ENCODE assay signal across 1 cellular context in the genomic region with DNA sequence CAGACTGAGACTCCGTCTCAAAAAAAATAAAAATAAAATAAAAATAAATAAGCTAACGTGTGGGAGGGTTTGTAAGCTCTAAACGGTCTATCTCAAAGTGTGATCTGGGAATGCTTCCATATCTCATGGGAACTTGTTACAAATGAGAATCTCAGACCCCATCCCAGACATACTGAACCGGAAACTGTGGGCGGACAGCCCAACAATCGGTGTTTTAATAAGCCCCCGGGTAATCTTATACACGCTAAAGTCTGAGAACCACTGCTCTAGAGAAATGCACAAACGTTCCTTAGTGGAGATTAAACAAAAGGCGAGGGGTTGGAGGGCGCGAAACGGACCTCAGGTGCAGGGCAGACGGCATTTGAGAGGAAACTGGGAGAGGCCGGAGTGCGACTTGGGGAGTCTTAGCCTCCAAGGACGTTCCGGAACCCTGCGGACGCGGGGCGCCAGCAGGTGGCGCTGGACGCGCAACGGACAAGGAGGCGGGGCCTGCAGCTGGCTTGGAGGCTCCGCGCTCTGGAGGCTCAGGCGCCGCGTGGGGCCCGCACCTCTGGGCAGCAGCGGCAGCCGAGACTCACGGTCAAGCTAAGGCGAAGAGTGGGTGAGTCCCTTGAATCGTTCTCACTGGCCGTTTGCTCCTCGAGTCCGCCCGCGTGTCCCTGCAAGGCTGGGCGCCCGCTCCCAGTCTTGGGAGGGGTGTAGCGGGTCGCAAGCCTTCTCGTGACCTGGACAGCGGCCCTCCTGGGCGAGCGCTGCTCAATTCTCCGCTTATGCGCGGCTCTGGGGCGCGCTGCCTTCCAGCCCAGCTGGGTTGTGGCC.
TF ChIP-seq lines count a peak whose summit lies in the region.
"Not testable (repeated sequence)": the region's sequence is repeated elsewhere in the genome, so short reads cannot be mapped to it uniquely, and the experiment has no call there.

A gene (plus strand): TSS at position 527 of the 819 bp plus-strand sequence. CDS start 5,320 bp downstream, outside the sequence.

TF ChIP-seq in HepG2, 621 proteins besides CTCF, POLR2A, EP300 and RAD21 (continued from another document and continues in another):
- TF ChIP-seq, protein P1, sequence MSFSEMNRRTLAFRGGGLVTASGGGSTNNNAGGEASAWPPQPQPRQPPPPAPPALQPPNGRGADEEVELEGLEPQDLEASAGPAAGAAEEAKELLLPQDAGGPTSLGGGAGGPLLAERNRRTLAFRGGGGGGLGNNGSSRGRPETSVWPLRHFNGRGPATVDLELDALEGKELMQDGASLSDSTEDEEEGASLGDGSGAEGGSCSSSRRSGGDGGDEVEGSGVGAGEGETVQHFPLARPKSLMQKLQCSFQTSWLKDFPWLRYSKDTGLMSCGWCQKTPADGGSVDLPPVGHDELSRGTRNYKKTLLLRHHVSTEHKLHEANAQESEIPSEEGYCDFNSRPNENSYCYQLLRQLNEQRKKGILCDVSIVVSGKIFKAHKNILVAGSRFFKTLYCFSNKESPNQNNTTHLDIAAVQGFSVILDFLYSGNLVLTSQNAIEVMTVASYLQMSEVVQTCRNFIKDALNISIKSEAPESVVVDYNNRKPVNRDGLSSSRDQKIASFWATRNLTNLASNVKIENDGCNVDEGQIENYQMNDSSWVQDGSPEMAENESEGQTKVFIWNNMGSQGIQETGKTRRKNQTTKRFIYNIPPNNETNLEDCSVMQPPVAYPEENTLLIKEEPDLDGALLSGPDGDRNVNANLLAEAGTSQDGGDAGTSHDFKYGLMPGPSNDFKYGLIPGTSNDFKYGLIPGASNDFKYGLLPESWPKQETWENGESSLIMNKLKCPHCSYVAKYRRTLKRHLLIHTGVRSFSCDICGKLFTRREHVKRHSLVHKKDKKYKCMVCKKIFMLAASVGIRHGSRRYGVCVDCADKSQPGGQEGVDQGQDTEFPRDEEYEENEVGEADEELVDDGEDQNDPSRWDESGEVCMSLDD (CRISPR knock-in tag; IDR thresholded peaks at IDR 0.05; ENCODE audit: borderline replicate concordance) = peak; percentile 88
- TF ChIP-seq, protein P2, sequence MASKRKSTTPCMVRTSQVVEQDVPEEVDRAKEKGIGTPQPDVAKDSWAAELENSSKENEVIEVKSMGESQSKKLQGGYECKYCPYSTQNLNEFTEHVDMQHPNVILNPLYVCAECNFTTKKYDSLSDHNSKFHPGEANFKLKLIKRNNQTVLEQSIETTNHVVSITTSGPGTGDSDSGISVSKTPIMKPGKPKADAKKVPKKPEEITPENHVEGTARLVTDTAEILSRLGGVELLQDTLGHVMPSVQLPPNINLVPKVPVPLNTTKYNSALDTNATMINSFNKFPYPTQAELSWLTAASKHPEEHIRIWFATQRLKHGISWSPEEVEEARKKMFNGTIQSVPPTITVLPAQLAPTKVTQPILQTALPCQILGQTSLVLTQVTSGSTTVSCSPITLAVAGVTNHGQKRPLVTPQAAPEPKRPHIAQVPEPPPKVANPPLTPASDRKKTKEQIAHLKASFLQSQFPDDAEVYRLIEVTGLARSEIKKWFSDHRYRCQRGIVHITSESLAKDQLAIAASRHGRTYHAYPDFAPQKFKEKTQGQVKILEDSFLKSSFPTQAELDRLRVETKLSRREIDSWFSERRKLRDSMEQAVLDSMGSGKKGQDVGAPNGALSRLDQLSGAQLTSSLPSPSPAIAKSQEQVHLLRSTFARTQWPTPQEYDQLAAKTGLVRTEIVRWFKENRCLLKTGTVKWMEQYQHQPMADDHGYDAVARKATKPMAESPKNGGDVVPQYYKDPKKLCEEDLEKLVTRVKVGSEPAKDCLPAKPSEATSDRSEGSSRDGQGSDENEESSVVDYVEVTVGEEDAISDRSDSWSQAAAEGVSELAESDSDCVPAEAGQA (IDR thresholded peaks at IDR 0.05; ENCODE audit: low read depth) = not testable (repeated sequence)
- TF ChIP-seq, protein P2 (CRISPR knock-in tag; IDR thresholded peaks at IDR 0.05; ENCODE audit: borderline replicate concordance) = peak; percentile 85
- TF ChIP-seq BRCA1 (CRISPR knock-in tag; IDR thresholded peaks at IDR 0.05) (peak; percentile 86), ASH2L (IDR thresholded peaks at IDR 0.05; ENCODE audit: insufficient read length, low read depth, low read length) (peak; percentile 55), MTF1 (CRISPR knock-in tag; IDR thresholded peaks at IDR 0.05) (peak; percentile 52; the same call in 1 of the 2 replicates), THAP11 (CRISPR knock-in tag; IDR thresholded peaks at IDR 0.05) (peak; percentile 58; the same call in 1 of the 2 replicates), KLF12 (CRISPR knock-in tag; IDR thresholded peaks at IDR 0.05; ENCODE audit: borderline replicate concordance) (peak; percentile 88), ZNF709 (CRISPR knock-in tag; IDR thresholded peaks at IDR 0.05) (peak; percentile 88; the same call in 1 of the 2 replicates), SOX6 (CRISPR knock-in tag; IDR thresholded peaks at IDR 0.05) (peak; percentile 80), CHCHD3 (CRISPR knock-in tag; IDR thresholded peaks at IDR 0.05) (peak; percentile 90; the same call in 1 of the 2 replicates), SNAPC2 (CRISPR knock-in tag; IDR thresholded peaks at IDR 0.05) (peak; percentile 65; the same call in 1 of the 2 replicates), ZNF589 (CRISPR knock-in tag; conservative IDR thresholded peaks at IDR 0.05) (peak; percentile 87; the same call in 1 of the 2 replicates), KMT2B (CRISPR knock-in tag; IDR thresholded peaks at IDR 0.05) (peak; percentile 92), FOXA3 (CRISPR knock-in tag; IDR thresholded peaks at IDR 0.05) (peak; percentile 59; the same call in 1 of the 2 replicates), KDM2A (CRISPR knock-in tag; IDR thresholded peaks at IDR 0.05; ENCODE audit: borderline replicate concordance, low read depth) (peak; percentile 95), SKI (IDR thresholded peaks at IDR 0.05; ENCODE audit: partially characterized antibody) (peak; percentile 24), ZNF780A (CRISPR knock-in tag; IDR thresholded peaks at IDR 0.05) (peak; percentile 58; the same call in 1 of the 2 replicates), PHF20 (CRISPR knock-in tag; IDR thresholded peaks at IDR 0.05) (0 out of 2 replicates have a peak, but pooled peaks have one; percentile 26), ZNF205 (CRISPR knock-in tag; IDR thresholded peaks at IDR 0.05) (peak; percentile 80), ZKSCAN8 (CRISPR knock-in tag; IDR thresholded peaks at IDR 0.05; ENCODE audit: borderline replicate concordance) (peak; percentile 65; the same call in 1 of the 2 replicates), ZNF629 (CRISPR knock-in tag; conservative IDR thresholded peaks at IDR 0.05) (peak; percentile 69; the same call in 1 of the 2 replicates), POLR2AphosphoS5 (IDR thresholded peaks at IDR 0.05; ENCODE audit: low read depth, low read length) (peak; percentile 60), CBFB (CRISPR knock-in tag; IDR thresholded peaks at IDR 0.05) (peak; percentile 73), ZSCAN30 (CRISPR knock-in tag; IDR thresholded peaks at IDR 0.05) (0 out of 2 replicates have a peak, but pooled peaks have one; percentile 30), TEAD3 (CRISPR knock-in tag; optimal IDR thresholded peaks at IDR 0.05; ENCODE audit: borderline replicate concordance) (peak; percentile 62), ETV5 (CRISPR knock-in tag; IDR thresholded peaks at IDR 0.05; ENCODE audit: borderline replicate concordance) (peak; percentile 82), NONO (CRISPR knock-in tag; conservative IDR thresholded peaks at IDR 0.05) (peak; percentile 94), ZFY (CRISPR knock-in tag; IDR thresholded peaks at IDR 0.05) (peak; percentile 92), REL (CRISPR knock-in tag; conservative IDR thresholded peaks at IDR 0.05) (peak; percentile 67; the same call in 1 of the 2 replicates), ZFX (CRISPR knock-in tag; IDR thresholded peaks at IDR 0.05; ENCODE audit: low read depth) (peak; percentile 94), NFYC (CRISPR knock-in tag; IDR thresholded peaks at IDR 0.05) (0 out of 2 replicates have a peak, but pooled peaks have one; percentile 19), ZNF761 (CRISPR knock-in tag; conservative IDR thresholded peaks at IDR 0.05) (0 out of 2 replicates have a peak, but pooled peaks have one; percentile 63), ZNF781 (CRISPR knock-in tag; IDR thresholded peaks at IDR 0.05; ENCODE audit: borderline replicate concordance, not compliant biosample characterization) (peak; percentile 77)
- TF ChIP-seq, protein P3, sequence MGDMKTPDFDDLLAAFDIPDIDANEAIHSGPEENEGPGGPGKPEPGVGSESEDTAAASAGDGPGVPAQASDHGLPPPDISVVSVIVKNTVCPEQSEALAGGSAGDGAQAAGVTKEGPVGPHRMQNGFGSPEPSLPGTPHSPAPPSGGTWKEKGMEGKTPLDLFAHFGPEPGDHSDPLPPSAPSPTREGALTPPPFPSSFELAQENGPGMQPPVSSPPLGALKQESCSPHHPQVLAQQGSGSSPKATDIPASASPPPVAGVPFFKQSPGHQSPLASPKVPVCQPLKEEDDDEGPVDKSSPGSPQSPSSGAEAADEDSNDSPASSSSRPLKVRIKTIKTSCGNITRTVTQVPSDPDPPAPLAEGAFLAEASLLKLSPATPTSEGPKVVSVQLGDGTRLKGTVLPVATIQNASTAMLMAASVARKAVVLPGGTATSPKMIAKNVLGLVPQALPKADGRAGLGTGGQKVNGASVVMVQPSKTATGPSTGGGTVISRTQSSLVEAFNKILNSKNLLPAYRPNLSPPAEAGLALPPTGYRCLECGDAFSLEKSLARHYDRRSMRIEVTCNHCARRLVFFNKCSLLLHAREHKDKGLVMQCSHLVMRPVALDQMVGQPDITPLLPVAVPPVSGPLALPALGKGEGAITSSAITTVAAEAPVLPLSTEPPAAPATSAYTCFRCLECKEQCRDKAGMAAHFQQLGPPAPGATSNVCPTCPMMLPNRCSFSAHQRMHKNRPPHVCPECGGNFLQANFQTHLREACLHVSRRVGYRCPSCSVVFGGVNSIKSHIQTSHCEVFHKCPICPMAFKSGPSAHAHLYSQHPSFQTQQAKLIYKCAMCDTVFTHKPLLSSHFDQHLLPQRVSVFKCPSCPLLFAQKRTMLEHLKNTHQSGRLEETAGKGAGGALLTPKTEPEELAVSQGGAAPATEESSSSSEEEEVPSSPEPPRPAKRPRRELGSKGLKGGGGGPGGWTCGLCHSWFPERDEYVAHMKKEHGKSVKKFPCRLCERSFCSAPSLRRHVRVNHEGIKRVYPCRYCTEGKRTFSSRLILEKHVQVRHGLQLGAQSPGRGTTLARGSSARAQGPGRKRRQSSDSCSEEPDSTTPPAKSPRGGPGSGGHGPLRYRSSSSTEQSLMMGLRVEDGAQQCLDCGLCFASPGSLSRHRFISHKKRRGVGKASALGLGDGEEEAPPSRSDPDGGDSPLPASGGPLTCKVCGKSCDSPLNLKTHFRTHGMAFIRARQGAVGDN (CRISPR knock-in tag; IDR thresholded peaks at IDR 0.05) = peak; percentile 96
- TF ChIP-seq SOX6, NONO (IDR thresholded peaks at IDR 0.05): not testable (repeated sequence)
- TF ChIP-seq, protein P4, sequence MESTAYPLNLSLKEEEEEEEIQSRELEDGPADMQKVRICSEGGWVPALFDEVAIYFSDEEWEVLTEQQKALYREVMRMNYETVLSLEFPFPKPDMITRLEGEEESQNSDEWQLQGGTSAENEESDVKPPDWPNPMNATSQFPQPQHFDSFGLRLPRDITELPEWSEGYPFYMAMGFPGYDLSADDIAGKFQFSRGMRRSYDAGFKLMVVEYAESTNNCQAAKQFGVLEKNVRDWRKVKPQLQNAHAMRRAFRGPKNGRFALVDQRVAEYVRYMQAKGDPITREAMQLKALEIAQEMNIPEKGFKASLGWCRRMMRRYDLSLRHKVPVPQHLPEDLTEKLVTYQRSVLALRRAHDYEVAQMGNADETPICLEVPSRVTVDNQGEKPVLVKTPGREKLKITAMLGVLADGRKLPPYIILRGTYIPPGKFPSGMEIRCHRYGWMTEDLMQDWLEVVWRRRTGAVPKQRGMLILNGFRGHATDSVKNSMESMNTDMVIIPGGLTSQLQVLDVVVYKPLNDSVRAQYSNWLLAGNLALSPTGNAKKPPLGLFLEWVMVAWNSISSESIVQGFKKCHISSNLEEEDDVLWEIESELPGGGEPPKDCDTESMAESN (CRISPR knock-in tag; conservative IDR thresholded peaks at IDR 0.05) = peak; percentile 92
- TF ChIP-seq, protein P5, sequence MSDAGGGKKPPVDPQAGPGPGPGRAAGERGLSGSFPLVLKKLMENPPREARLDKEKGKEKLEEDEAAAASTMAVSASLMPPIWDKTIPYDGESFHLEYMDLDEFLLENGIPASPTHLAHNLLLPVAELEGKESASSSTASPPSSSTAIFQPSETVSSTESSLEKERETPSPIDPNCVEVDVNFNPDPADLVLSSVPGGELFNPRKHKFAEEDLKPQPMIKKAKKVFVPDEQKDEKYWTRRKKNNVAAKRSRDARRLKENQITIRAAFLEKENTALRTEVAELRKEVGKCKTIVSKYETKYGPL (CRISPR knock-in tag; IDR thresholded peaks at IDR 0.05) = 0 out of 2 replicates have a peak, but pooled peaks have one; percentile 73
- TF ChIP-seq, protein P6, sequence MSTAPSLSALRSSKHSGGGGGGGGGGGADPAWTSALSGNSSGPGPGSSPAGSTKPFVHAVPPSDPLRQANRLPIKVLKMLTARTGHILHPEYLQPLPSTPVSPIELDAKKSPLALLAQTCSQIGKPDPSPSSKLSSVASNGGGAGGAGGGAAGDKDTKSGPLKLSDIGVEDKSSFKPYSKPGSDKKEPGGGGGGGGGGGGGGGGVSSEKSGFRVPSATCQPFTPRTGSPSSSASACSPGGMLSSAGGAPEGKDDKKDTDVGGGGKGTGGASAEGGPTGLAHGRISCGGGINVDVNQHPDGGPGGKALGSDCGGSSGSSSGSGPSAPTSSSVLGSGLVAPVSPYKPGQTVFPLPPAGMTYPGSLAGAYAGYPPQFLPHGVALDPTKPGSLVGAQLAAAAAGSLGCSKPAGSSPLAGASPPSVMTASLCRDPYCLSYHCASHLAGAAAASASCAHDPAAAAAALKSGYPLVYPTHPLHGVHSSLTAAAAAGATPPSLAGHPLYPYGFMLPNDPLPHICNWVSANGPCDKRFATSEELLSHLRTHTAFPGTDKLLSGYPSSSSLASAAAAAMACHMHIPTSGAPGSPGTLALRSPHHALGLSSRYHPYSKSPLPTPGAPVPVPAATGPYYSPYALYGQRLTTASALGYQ (CRISPR knock-in tag; IDR thresholded peaks at IDR 0.05) = peak; percentile 64
- TF ChIP-seq, protein P7, sequence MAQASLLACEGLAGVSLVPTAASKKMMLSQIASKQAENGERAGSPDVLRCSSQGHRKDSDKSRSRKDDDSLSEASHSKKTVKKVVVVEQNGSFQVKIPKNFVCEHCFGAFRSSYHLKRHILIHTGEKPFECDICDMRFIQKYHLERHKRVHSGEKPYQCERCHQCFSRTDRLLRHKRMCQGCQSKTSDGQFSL (CRISPR knock-in tag; IDR thresholded peaks at IDR 0.05) = peak; percentile 73; the same call in 1 of the 2 replicates
